Comparison of ENCODE assay signal across 19 cellular contexts in genomic region chr5:1332461-1333001, GRCh38. TPM values are rescaled to one million over a fixed set of nuclear protein-coding genes. Genes with fewer than 3 reads are reported as not detected.
A peak's percentile ranks its signal among the peaks of the same experiment; 100 is the strongest.
DNase-seq lines count a peak whose midpoint lies in the region; ATAC-seq and TF ChIP-seq lines count a peak whose summit lies in the region.
"Had no signal": no experiment of that assay in that cellular context is flagged by ENCODE, and none has a peak within 500 bp of the region (broad histone marks: within the 10 kb centered on the region; RNA-seq: fewer than 3 reads in every experiment).

No MANE protein-coding gene starts in this region.

- no peak for DNase-seq in DND-41
- peak; percentile 56 for DNase-seq in Karpas-422
- DNase-seq in activated CD8-positive, alpha-beta T cell treated with anti-CD3 and anti-CD28 coated beads, Interleukin-2, amount 10 ng/mL, durations not matched to agents 7 days and 5 days, result no peak
- peak; percentile 22 for DNase-seq in mesendoderm
- DNase-seq in NCI-H1436 (lab: John Stamatoyannopoulos, UW), result no peak
- DNase-seq in left cardiac atrium, result no peak
- no peak for DNase-seq in foreskin fibroblast
- DNase-seq: activated B cell treated with CpG ODN at 0.5 μM for 24 hours, immature natural killer cell, midbrain, NCI-H1417, NCI-H446, occipital lobe had no signal

- WGBS in mesendoderm (ENCODE audit: extremely low coverage, insufficient coverage, low lambda C conversion rate), result 100% methylated on average over 1 of the region's 11 CpGs

- no peaks in the 10 kb centered on the region for H3K27me3 Mint-ChIP-seq in activated CD8-positive, alpha-beta T cell treated with anti-CD3 and anti-CD28 coated beads, Interleukin-2, amount 10 ng/mL, durations not matched to agents 7 days and 5 days (ENCODE audit: low read depth)
- H3K27me3 Mint-ChIP-seq: activated B cell treated with CpG ODN at 0.5 μM for 24 hours; activated naive CD4-positive, alpha-beta T cell treated with anti-CD3 and anti-CD28 coated beads, Interleukin-2, amount 50 U/mL, for 24 hours had no signal

- POLR2A ChIA-PET in activated CD8-positive, alpha-beta T cell treated with anti-CD3 and anti-CD28 coated beads, Interleukin-2, amount 10 ng/mL, durations not matched to agents 7 days and 5 days (lab: Charles Lee), result no interaction called here

- H3K27ac ChIP-seq in DND-41 (ENCODE audit: low read length), result no peak overlapping the region
- no peak overlapping the region for H3K27ac ChIP-seq in Karpas-422 (ENCODE audit: low read length)
- H3K27ac ChIP-seq in mesendoderm (ENCODE audit: low read depth, low read length), result no peak overlapping the region

- no peak overlapping the region for H3K18ac ChIP-seq in mesendoderm (ENCODE audit: low read length)

- H3K79me1 ChIP-seq in mesendoderm (ENCODE audit: low read length), result peaks cover 4% of the 10 kb centered on the region

- TF ChIP-seq CTCF in DND-41 (IDR thresholded peaks at IDR 0.05; ENCODE audit: borderline replicate concordance, extremely low read depth, low read length, poor library complexity, severe bottlenecking) (no peak), foreskin fibroblast (IDR thresholded peaks at IDR 0.05; ENCODE audit: low read depth, low read length) (no peak)

- H3K27me3 ChIP-seq in DND-41 (ENCODE audit: insufficient read depth, low read length, poor library complexity) (no peaks in the 10 kb centered on the region), Karpas-422 (ENCODE audit: low read length) (no peaks in the 10 kb centered on the region), mesendoderm (ENCODE audit: insufficient read depth, low read length, poor library complexity) (no peaks in the 10 kb centered on the region)

- peaks cover 43% of the 10 kb centered on the region for H3K36me3 Mint-ChIP-seq in activated CD8-positive, alpha-beta T cell treated with anti-CD3 and anti-CD28 coated beads, Interleukin-2, amount 10 ng/mL, durations not matched to agents 7 days and 5 days (ENCODE audit: low read depth)

- peaks cover 72% of the 10 kb centered on the region for H4K20me1 ChIP-seq in DND-41 (ENCODE audit: insufficient read depth, low read length)
- H4K20me1 ChIP-seq in Karpas-422 (ENCODE audit: insufficient read depth, low read depth, low read length), result peaks cover 6% of the 10 kb centered on the region; the same call in 1 of the 2 replicates

- H3K36me3 ChIP-seq in DND-41 (ENCODE audit: insufficient read depth, low read length) (peaks cover 88% of the 10 kb centered on the region), Karpas-422 (ENCODE audit: insufficient read depth, low read length) (peaks cover 5% of the 10 kb centered on the region), mesendoderm (ENCODE audit: control insufficient read depth, insufficient read depth, low read length) (peaks cover 20% of the 10 kb centered on the region)

- no peak overlapping the region for H2AK5ac ChIP-seq in mesendoderm (ENCODE audit: low read length)

- H2BK120ac ChIP-seq in mesendoderm (ENCODE audit: low read depth, low read length), result no peak overlapping the region

- H3K9me2 ChIP-seq in Karpas-422 (replicated peaks; ENCODE audit: insufficient read depth, low read length), result no peaks in the 10 kb centered on the region

- H3K9ac ChIP-seq in DND-41 (ENCODE audit: low read depth, low read length), result no peak overlapping the region
- no peak overlapping the region for H3K9ac ChIP-seq in Karpas-422 (ENCODE audit: low read length)
- no peak overlapping the region for H3K9ac ChIP-seq in mesendoderm (ENCODE audit: low read length)

- H3K4me1 ChIP-seq in DND-41 (ENCODE audit: insufficient read depth, low read length) (no peaks in the 10 kb centered on the region; the same call in none of the 2 replicates), Karpas-422 (ENCODE audit: low read length) (no peaks in the 10 kb centered on the region), mesendoderm (ENCODE audit: control insufficient read depth, low read depth, low read length) (no peaks in the 10 kb centered on the region)

- no peak overlapping the region for H3K4me3 Mint-ChIP-seq in activated CD8-positive, alpha-beta T cell treated with anti-CD3 and anti-CD28 coated beads, Interleukin-2, amount 10 ng/mL, durations not matched to agents 7 days and 5 days
- H3K4me3 Mint-ChIP-seq: activated B cell treated with CpG ODN at 0.5 μM for 24 hours; activated naive CD4-positive, alpha-beta T cell treated with anti-CD3 and anti-CD28 coated beads, Interleukin-2, amount 50 U/mL, for 24 hours; immature natural killer cell had no signal

- no peak overlapping the region for H2BK15ac ChIP-seq in mesendoderm (replicated peaks; ENCODE audit: low read depth)

- peak overlapping the region; percentile 55 for H3K27ac Mint-ChIP-seq in activated CD8-positive, alpha-beta T cell treated with anti-CD3 and anti-CD28 coated beads, Interleukin-2, amount 10 ng/mL, durations not matched to agents 7 days and 5 days
- H3K27ac Mint-ChIP-seq: activated B cell treated with CpG ODN at 0.5 μM for 24 hours had no signal

- H2BK5ac ChIP-seq in mesendoderm (ENCODE audit: low read length), result no peak overlapping the region

- H3K56ac ChIP-seq in mesendoderm (ENCODE audit: low read length), result no peak overlapping the region

- H4K8ac ChIP-seq in mesendoderm (ENCODE audit: low read depth, low read length), result no peak overlapping the region

- H3K4me2 ChIP-seq in DND-41 (ENCODE audit: insufficient read depth, low read length) (no peak overlapping the region), Karpas-422 (ENCODE audit: low read depth, low read length, poor library complexity, severe bottlenecking) (no peak overlapping the region), mesendoderm (ENCODE audit: low read length) (no peak overlapping the region)

- no peak overlapping the region for H3K23ac ChIP-seq in mesendoderm (ENCODE audit: low read length)

- H4K5ac ChIP-seq in mesendoderm (ENCODE audit: low read length), result no peak overlapping the region

- H3K4ac ChIP-seq in mesendoderm (ENCODE audit: low read depth, low read length), result no peak overlapping the region

- ATAC-seq in DND-41 (ENCODE audit: insufficient read depth, low read depth) (peak; percentile 43), HG03095 (IDR thresholded peaks at IDR 0.05; ENCODE audit: unreplicated experiment) (no peak), left cardiac atrium (no peak)
- ATAC-seq in activated CD8-positive, alpha-beta T cell treated with anti-CD3 and anti-CD28 coated beads, Interleukin-2, amount 10 ng/mL, durations not matched to agents 7 days and 5 days, result peak; percentile 50

- CTCF ChIA-PET in activated CD8-positive, alpha-beta T cell treated with anti-CD3 and anti-CD28 coated beads, Interleukin-2, amount 10 ng/mL, durations not matched to agents 7 days and 5 days (lab: Charles Lee), result no interaction called here

- peaks cover 5% of the 10 kb centered on the region for H3K4me1 Mint-ChIP-seq in activated CD8-positive, alpha-beta T cell treated with anti-CD3 and anti-CD28 coated beads, Interleukin-2, amount 10 ng/mL, durations not matched to agents 7 days and 5 days (ENCODE audit: low read depth)

- H2AFZ ChIP-seq in DND-41 (ENCODE audit: low read depth, low read length) (no peak overlapping the region), Karpas-422 (ENCODE audit: low read length) (no peak overlapping the region)

- no peaks in the 10 kb centered on the region for H3K9me3 Mint-ChIP-seq in activated CD8-positive, alpha-beta T cell treated with anti-CD3 and anti-CD28 coated beads, Interleukin-2, amount 10 ng/mL, durations not matched to agents 7 days and 5 days (ENCODE audit: insufficient read depth)
- H3K9me3 Mint-ChIP-seq: activated B cell treated with CpG ODN at 0.5 μM for 24 hours; activated naive CD4-positive, alpha-beta T cell treated with anti-CD3 and anti-CD28 coated beads, Interleukin-2, amount 50 U/mL, for 24 hours; immature natural killer cell had no signal

- H3K79me2 ChIP-seq in DND-41 (ENCODE audit: insufficient read depth, low read length) (peaks cover 89% of the 10 kb centered on the region), Karpas-422 (ENCODE audit: low read length) (no peaks in the 10 kb centered on the region), mesendoderm (ENCODE audit: control insufficient read depth, insufficient read depth, low read length) (no peaks in the 10 kb centered on the region)

- H3K4me3 ChIP-seq in DND-41 (ENCODE audit: low read depth in 1 of 2, low read length in 2 of 2), result no peak overlapping the region
- H3K4me3 ChIP-seq in Karpas-422 (ENCODE audit: low read length), result no peak overlapping the region
- no peak overlapping the region for H3K4me3 ChIP-seq in mesendoderm (ENCODE audit: low read length)
- no peak overlapping the region for H3K4me3 ChIP-seq in foreskin fibroblast (ENCODE audit: low read depth in 1 of 2, low read length in 2 of 2)

- intact Hi-C loops in left cardiac atrium (cut with DNase I), result no loop called here

- H3K9me3 ChIP-seq in DND-41 (ENCODE audit: insufficient read depth, low read length, severe bottlenecking) (no peaks in the 10 kb centered on the region), Karpas-422 (ENCODE audit: low read length) (no peaks in the 10 kb centered on the region)

RNA-seq across cellular contexts. Expression of gene CLPTM1L, which starts 12.4 kb away (rescaled TPM):
- total RNA-seq in Karpas-422 (2014; rRNA removed; shearing (Covaris generic); ENCODE audit: low replicate concordance), result 141 and 164 TPM in 2 replicates
- 10 to 100 TPM; 80.0 to 83.8 TPM for total RNA-seq in activated CD8-positive, alpha-beta T cell treated with anti-CD3 and anti-CD28 coated beads, Interleukin-2, amount 10 ng/mL, durations not matched to agents 7 days and 5 days
- polyA plus RNA-seq in mesendoderm (2013, experiment 1 of 2), result 78.0 TPM
- 78.4 TPM for polyA plus RNA-seq in mesendoderm (2013, experiment 2 of 2)
- 10 to 100 TPM; 46.6 to 51.7 TPM for total RNA-seq in left cardiac atrium

RNA-seq across cellular contexts. Expression of gene TERT, which starts 37.7 kb away (rescaled TPM):
- total RNA-seq in Karpas-422 (2014; rRNA removed; shearing (Covaris generic); ENCODE audit: low replicate concordance), result 2.2 and 3.3 TPM in 2 replicates
- under 1 TPM; 0.29 to 0.44 TPM for total RNA-seq in activated CD8-positive, alpha-beta T cell treated with anti-CD3 and anti-CD28 coated beads, Interleukin-2, amount 10 ng/mL, durations not matched to agents 7 days and 5 days
- 4.4 TPM for polyA plus RNA-seq in mesendoderm (2013, experiment 1 of 2)
- polyA plus RNA-seq in mesendoderm (2013, experiment 2 of 2), result 4.8 TPM
- total RNA-seq in left cardiac atrium, result not detected
- total RNA-seq: cardiac septum, occipital lobe, skeletal muscle tissue, urinary bladder had no signal
- polyA plus RNA-seq: BJ, immature natural killer cell, urinary bladder had no signal

Comparison
In these comparisons a context has a peak if more than half of its experiments do, and no peak if none do; other contexts are left out.
1. ATAC-seq: peak in DND-41 (single experiment) and activated CD8-positive, alpha-beta T cell treated with anti-CD3 and anti-CD28 coated beads, Interleukin-2, amount 10 ng/mL, durations not matched to agents 7 days and 5 days (single experiment); none in HG03095 (single experiment) and left cardiac atrium (0 of 2).
2. DNase-seq: peak in Karpas-422 (single experiment) and mesendoderm (single experiment); none in DND-41 (single experiment), activated CD8-positive, alpha-beta T cell treated with anti-CD3 and anti-CD28 coated beads, Interleukin-2, amount 10 ng/mL, durations not matched to agents 7 days and 5 days (single experiment), NCI-H1436 (single experiment), left cardiac atrium (single experiment) and foreskin fibroblast (0 of 2).